In the genomic region with DNA sequence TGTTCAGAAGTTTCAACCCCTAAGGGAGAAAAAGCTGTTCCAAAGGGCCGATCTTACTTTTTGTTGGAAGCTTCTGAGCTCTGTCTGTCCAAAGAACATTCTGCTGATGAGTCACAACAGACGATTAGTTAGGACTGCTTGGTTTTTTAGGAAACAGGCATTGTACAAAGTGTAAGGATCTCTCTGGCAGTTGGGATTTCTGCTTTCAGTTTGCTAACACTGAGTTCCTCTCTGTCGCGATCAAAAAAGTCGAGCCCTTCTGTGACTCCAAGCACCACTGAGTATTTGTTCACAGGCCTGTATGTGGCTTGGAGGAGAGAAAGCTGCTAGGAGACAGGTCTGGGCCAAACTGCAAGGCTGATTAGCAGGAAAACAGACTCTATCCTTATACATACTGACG, we compare ENCODE assay signal across 11 cellular contexts.
DNase-seq lines count a peak whose midpoint lies in the region; ATAC-seq and TF ChIP-seq lines count a peak whose summit lies in the region.
"Had no signal": no experiment of that assay in that cellular context is flagged by ENCODE, and none has a peak within 500 bp of the region (broad histone marks: within the 10 kb centered on the region; RNA-seq: fewer than 3 reads in every experiment).

No MANE protein-coding gene starts in this region.

- H3K4me3 ChIP-seq in foreskin fibroblast (ENCODE audit: low read depth in 1 of 2, low read length in 2 of 2) (peak overlapping the region; percentile 30 to 48), parathyroid adenoma (ENCODE audit: low read depth, low read length) (no peak overlapping the region), WERI-Rb-1 (ENCODE audit: low read depth, low read length) (no peak overlapping the region)

- TF ChIP-seq CTCF in foreskin fibroblast (IDR thresholded peaks at IDR 0.05; ENCODE audit: low read depth, low read length), result no peak
- no peak for TF ChIP-seq CTCF in parathyroid adenoma (IDR thresholded peaks at IDR 0.05)
- no peak for TF ChIP-seq CTCF in WERI-Rb-1 (IDR thresholded peaks at IDR 0.05; ENCODE audit: low read depth, low read length)

- H3K4me2 ChIP-seq in parathyroid adenoma (ENCODE audit: low read length), result no peak overlapping the region

- H3K9ac ChIP-seq in parathyroid adenoma, result no peak overlapping the region

- peak overlapping the region; percentile 31 for H2AFZ ChIP-seq in parathyroid adenoma

- no peaks in the 10 kb centered on the region for H3K79me2 ChIP-seq in parathyroid adenoma

- DNase-seq in AG20443 (ENCODE audit: low spot score) (peak; percentile 74), foreskin fibroblast (peak; percentile 71 to 85), WERI-Rb-1 (no peak), HPDE6-E6E7 (ENCODE audit: extremely low spot score) (no peak), SIG-M5 (lab: John Stamatoyannopoulos, UW) (no peak)
- DNase-seq: activated CD4-positive, alpha-beta memory T cell treated with anti-CD3 and anti-CD28 coated beads for 36 hours; effector CD8-positive, alpha-beta T cell; occipital lobe had no signal

- no peaks in the 10 kb centered on the region for H3K27me3 ChIP-seq in parathyroid adenoma (ENCODE audit: control insufficient read depth, insufficient read depth, low read length)
- no peaks in the 10 kb centered on the region for H3K27me3 ChIP-seq in WERI-Rb-1 (ENCODE audit: insufficient read depth, low read depth, severe bottlenecking)

- ATAC-seq in SK-N-SH treated with all-trans-retinoic acid at 6 μM for 48 hours (peak; percentile 87), HG03196 (IDR thresholded peaks at IDR 0.05; ENCODE audit: unreplicated experiment) (no peak)

- H3K36me3 ChIP-seq in parathyroid adenoma (ENCODE audit: control insufficient read depth, insufficient read depth, low read length) (no peaks in the 10 kb centered on the region), WERI-Rb-1 (no peaks in the 10 kb centered on the region)

- no peaks in the 10 kb centered on the region for H3K4me1 ChIP-seq in parathyroid adenoma

- H3K9me3 ChIP-seq in parathyroid adenoma (ENCODE audit: control insufficient read depth, low read length) (no peaks in the 10 kb centered on the region), WERI-Rb-1 (ENCODE audit: severe bottlenecking) (no peaks in the 10 kb centered on the region)

- H3K27ac ChIP-seq in parathyroid adenoma, result no peak overlapping the region
- no peak overlapping the region for H3K27ac ChIP-seq in WERI-Rb-1

TF ChIP-seq in SK-N-SH treated with all-trans-retinoic acid at 6 μM for 48 hours, 23 proteins besides CTCF, POLR2A, EP300 and RAD21:
- no peak for TF ChIP-seq TSHZ2 (CRISPR knock-in tag; IDR thresholded peaks at IDR 0.05)

Comparison
In these comparisons a context has a peak if more than half of its experiments do, and no peak if none do; other contexts are left out.
1. DNase-seq: peak in AG20443 (single experiment) and foreskin fibroblast (2 of 2); none in WERI-Rb-1 (single experiment), HPDE6-E6E7 (single experiment) and SIG-M5 (single experiment).
2. H3K4me3 ChIP-seq: peak in foreskin fibroblast (2 of 2); none in parathyroid adenoma (single experiment) and WERI-Rb-1 (single experiment).